Comparison of ENCODE assay signal across 10 cellular contexts in genomic region chr5:59079622-59080620, GRCh38.
A peak's percentile ranks its signal among the peaks of the same experiment; 100 is the strongest.
DNase-seq lines count a peak whose midpoint lies in the region; ATAC-seq, FAIRE-seq and TF ChIP-seq lines count a peak whose summit lies in the region.
"Had no signal": no experiment of that assay in that cellular context is flagged by ENCODE, and none has a peak within 500 bp of the region (broad histone marks: within the 10 kb centered on the region; RNA-seq: fewer than 3 reads in every experiment).

No MANE protein-coding gene starts in this region.

- H3K36me3 ChIP-seq in pancreas = no peaks in the 10 kb centered on the region
- H3K36me3 ChIP-seq in effector memory CD4-positive, alpha-beta T cell (ENCODE audit: control insufficient read depth, insufficient read depth, low read length) = no peaks in the 10 kb centered on the region

- 53 to 60% methylated on average over 7 of the region's 7 CpGs for WGBS in pancreas, 2 donors

- no peaks in the 10 kb centered on the region for H3K9me3 ChIP-seq in pancreas
- no peaks in the 10 kb centered on the region for H3K9me3 ChIP-seq in effector memory CD4-positive, alpha-beta T cell (ENCODE audit: control insufficient read depth, low read length)

- intact Hi-C loops in pancreas (cut with DNase I) = no loop called here

- no peak for TF ChIP-seq CTCF in pancreas (IDR thresholded peaks at IDR 0.05)

- H3K4me1 Mint-ChIP-seq in stimulated activated memory B cell treated with anti-CD40 and anti-IgM and Interleukin-4, amounts not matched to agents 10 μg/mL and 1 μg/mL and 100 μg/mL, for 72 hours = no peaks in the 10 kb centered on the region

- peak; percentile 95 for DNase-seq in EH (ENCODE audit: low read depth)
- DNase-seq in SK-N-DZ (ENCODE audit: low spot score) = peak; percentile 24
- peak; percentile 18 for DNase-seq in glomerular endothelial cell (ENCODE audit: extremely low read depth, low read depth, low spot score)
- DNase-seq in pancreas = no peak
- no peak for DNase-seq in effector memory CD4-positive, alpha-beta T cell
- DNase-seq: DND-41 had no signal

- no peak overlapping the region for H3K4me3 ChIP-seq in pancreas
- no peak overlapping the region for H3K4me3 ChIP-seq in effector memory CD4-positive, alpha-beta T cell (ENCODE audit: insufficient read depth, low read depth, low read length, poor library complexity, severe bottlenecking)

- no peak overlapping the region for H3K4me3 Mint-ChIP-seq in stimulated activated memory B cell treated with anti-CD40 and anti-IgM and Interleukin-4, amounts not matched to agents 10 μg/mL and 1 μg/mL and 100 μg/mL, for 72 hours
- H3K4me3 Mint-ChIP-seq: stimulated activated naive CD8-positive, alpha-beta T cell treated with anti-CD3 and anti-CD28 coated beads, Interleukin-15, Interleukin-2, amounts not matched to agents 100 ng/mL and 50 ng/mL, for 24 hours had no signal

- no peaks in the 10 kb centered on the region for H3K36me3 Mint-ChIP-seq in stimulated activated memory B cell treated with anti-CD40 and anti-IgM and Interleukin-4, amounts not matched to agents 10 μg/mL and 1 μg/mL and 100 μg/mL, for 72 hours

- no peaks in the 10 kb centered on the region for H3K9me3 Mint-ChIP-seq in stimulated activated memory B cell treated with anti-CD40 and anti-IgM and Interleukin-4, amounts not matched to agents 10 μg/mL and 1 μg/mL and 100 μg/mL, for 72 hours
- H3K9me3 Mint-ChIP-seq: stimulated activated naive CD8-positive, alpha-beta T cell treated with anti-CD3 and anti-CD28 coated beads, Interleukin-15, Interleukin-2, amounts not matched to agents 100 ng/mL and 50 ng/mL, for 24 hours had no signal

- FAIRE-seq in pancreas (lab: Jason Lieb, UNC) = no peak

- ATAC-seq in pancreas (peak in 3 of 4 donors; percentile 73 to 91 (median 75)), GM18498 (IDR thresholded peaks at IDR 0.05; ENCODE audit: unreplicated experiment) (no peak), HG02798 (IDR thresholded peaks at IDR 0.05; ENCODE audit: poor library complexity, unreplicated experiment) (no peak)
- ATAC-seq in stimulated activated memory B cell treated with anti-CD40 and anti-IgM and Interleukin-4, amounts not matched to agents 10 μg/mL and 1 μg/mL and 100 μg/mL, for 72 hours = no peak

- no peak overlapping the region for H3K27ac Mint-ChIP-seq in stimulated activated memory B cell treated with anti-CD40 and anti-IgM and Interleukin-4, amounts not matched to agents 10 μg/mL and 1 μg/mL and 100 μg/mL, for 72 hours
- H3K27ac Mint-ChIP-seq: stimulated activated naive CD8-positive, alpha-beta T cell treated with anti-CD3 and anti-CD28 coated beads, Interleukin-15, Interleukin-2, amounts not matched to agents 100 ng/mL and 50 ng/mL, for 24 hours had no signal

- no peaks in the 10 kb centered on the region for H3K27me3 ChIP-seq in pancreas
- H3K27me3 ChIP-seq in effector memory CD4-positive, alpha-beta T cell (replicated peaks; ENCODE audit: control insufficient read depth, insufficient read depth, low read length, poor library complexity, severe bottlenecking) = no peaks in the 10 kb centered on the region

- no peaks in the 10 kb centered on the region for H3K27me3 Mint-ChIP-seq in stimulated activated memory B cell treated with anti-CD40 and anti-IgM and Interleukin-4, amounts not matched to agents 10 μg/mL and 1 μg/mL and 100 μg/mL, for 72 hours
- H3K27me3 Mint-ChIP-seq: stimulated activated naive CD8-positive, alpha-beta T cell treated with anti-CD3 and anti-CD28 coated beads, Interleukin-15, Interleukin-2, amounts not matched to agents 100 ng/mL and 50 ng/mL, for 24 hours had no signal

- no peak overlapping the region for H3K27ac ChIP-seq in pancreas
- no peak overlapping the region for H3K27ac ChIP-seq in effector memory CD4-positive, alpha-beta T cell (ENCODE audit: insufficient read depth, low read length, poor library complexity, severe bottlenecking)

- no peaks in the 10 kb centered on the region for H3K4me1 ChIP-seq in pancreas
- H3K4me1 ChIP-seq in effector memory CD4-positive, alpha-beta T cell (ENCODE audit: control insufficient read depth, insufficient read depth, low read length, poor library complexity, severe bottlenecking) = no peaks in the 10 kb centered on the region

Comparison
In these comparisons a context has a peak if more than half of its experiments do, and no peak if none do; other contexts are left out.
1. DNase-seq: peak in EH (single experiment), SK-N-DZ (single experiment) and glomerular endothelial cell (single experiment); none in pancreas (0 of 6) and effector memory CD4-positive, alpha-beta T cell (0 of 3).
2. ATAC-seq: peak in pancreas (3 of 4); none in GM18498 (single experiment), HG02798 (single experiment) and stimulated activated memory B cell treated with anti-CD40 and anti-IgM and Interleukin-4, amounts not matched to agents 10 μg/mL and 1 μg/mL and 100 μg/mL, for 72 hours (single experiment).